ENCODE assay signal across 17 cellular contexts in genomic region chr12:7459973-7460372, GRCh38. TPM values are rescaled to one million over a fixed set of nuclear protein-coding genes. Genes with fewer than 3 reads are reported as not detected.
"Had no signal": no experiment of that assay in that cellular context is flagged by ENCODE, and none has a peak within 500 bp of the region (broad histone marks: within the 10 kb centered on the region; RNA-seq: fewer than 3 reads in every experiment).

No MANE protein-coding gene starts in this region.

- H3K36me3 Mint-ChIP-seq: activated CD8-positive, alpha-beta memory T cell treated with anti-CD3 and anti-CD28 coated beads, Interleukin-2, amount 10 ng/mL, durations not matched to agents 7 days and 5 days; activated naive CD4-positive, alpha-beta T cell treated with anti-CD3 and anti-CD28 coated beads, Interleukin-2, amount 10 ng/mL, durations not matched to agents 7 days and 5 days; mesothelial cell of epicardium; natural killer cell treated with Interleukin-12 subunit alpha and Interleukin-12 subunit beta and Interleukin-15 and Interleukin-18, amount 100 ng/mL, for 72 hours had no signal

- H3K9me3 ChIP-seq: body of pancreas, neutrophil, ovary, prostate gland, stomach had no signal

- H3K4me1 Mint-ChIP-seq: activated CD4-positive, alpha-beta T cell treated with anti-CD3 and anti-CD28 coated beads, Interleukin-2, amount 10 ng/mL, durations not matched to agents 7 days and 5 days; activated CD8-positive, alpha-beta memory T cell treated with anti-CD3 and anti-CD28 coated beads, Interleukin-2, amount 10 ng/mL, durations not matched to agents 7 days and 5 days; activated naive CD4-positive, alpha-beta T cell treated with anti-CD3 and anti-CD28 coated beads, Interleukin-2, amount 10 ng/mL, durations not matched to agents 7 days and 5 days; mesothelial cell of epicardium had no signal

- H3K4me3 Mint-ChIP-seq: activated CD4-positive, alpha-beta T cell treated with anti-CD3 and anti-CD28 coated beads, Interleukin-2, amount 10 ng/mL, durations not matched to agents 7 days and 5 days; activated CD8-positive, alpha-beta memory T cell treated with anti-CD3 and anti-CD28 coated beads, Interleukin-2, amount 10 ng/mL, durations not matched to agents 7 days and 5 days; activated CD8-positive, alpha-beta T cell treated with anti-CD3 and anti-CD28 coated beads for 36 hours; activated naive CD4-positive, alpha-beta T cell treated with anti-CD3 and anti-CD28 coated beads, Interleukin-2, amount 10 ng/mL, durations not matched to agents 7 days and 5 days; mesothelial cell of epicardium; natural killer cell treated with Interleukin-12 subunit alpha and Interleukin-12 subunit beta and Interleukin-15 and Interleukin-18, amount 100 ng/mL, for 72 hours had no signal

- H3K36me3 ChIP-seq: cardiac muscle cell, neutrophil, ovary, prostate gland, stomach, WERI-Rb-1 had no signal

- FAIRE-seq: endometrium, kidney had no signal

- H3K9me3 Mint-ChIP-seq: activated CD4-positive, alpha-beta T cell treated with anti-CD3 and anti-CD28 coated beads, Interleukin-2, amount 10 ng/mL, durations not matched to agents 7 days and 5 days; activated CD8-positive, alpha-beta T cell treated with anti-CD3 and anti-CD28 coated beads for 36 hours; activated naive CD4-positive, alpha-beta T cell treated with anti-CD3 and anti-CD28 coated beads, Interleukin-2, amount 10 ng/mL, durations not matched to agents 7 days and 5 days; mesothelial cell of epicardium; natural killer cell treated with Interleukin-12 subunit alpha and Interleukin-12 subunit beta and Interleukin-15 and Interleukin-18, amount 100 ng/mL, for 72 hours had no signal

- DNase-seq: kidney, ovary had no signal

- H3K4me3 ChIP-seq: body of pancreas, cardiac muscle cell, ovary, prostate gland, stomach had no signal

- H3K27me3 ChIP-seq: body of pancreas, cardiac muscle cell, neutrophil, ovary, stomach had no signal

- H3K27ac Mint-ChIP-seq: activated CD4-positive, alpha-beta T cell treated with anti-CD3 and anti-CD28 coated beads, Interleukin-2, amount 10 ng/mL, durations not matched to agents 7 days and 5 days; activated CD8-positive, alpha-beta memory T cell treated with anti-CD3 and anti-CD28 coated beads, Interleukin-2, amount 10 ng/mL, durations not matched to agents 7 days and 5 days; activated CD8-positive, alpha-beta T cell treated with anti-CD3 and anti-CD28 coated beads for 36 hours; activated naive CD4-positive, alpha-beta T cell treated with anti-CD3 and anti-CD28 coated beads, Interleukin-2, amount 10 ng/mL, durations not matched to agents 7 days and 5 days; mesothelial cell of epicardium; natural killer cell treated with Interleukin-12 subunit alpha and Interleukin-12 subunit beta and Interleukin-15 and Interleukin-18, amount 100 ng/mL, for 72 hours had no signal

- H3K4me1 ChIP-seq: body of pancreas, prostate gland, stomach had no signal

- H3K27ac ChIP-seq: body of pancreas, cardiac muscle cell, neutrophil, ovary, prostate gland, stomach, WERI-Rb-1 had no signal

RNA-seq across cellular contexts. Expression of gene CD163L1, which starts 16.0 kb away (rescaled TPM):
- total RNA-seq: activated CD4-positive, alpha-beta T cell treated with anti-CD3 and anti-CD28 coated beads, Interleukin-2, amount 10 ng/mL, durations not matched to agents 7 days and 5 days; activated CD8-positive, alpha-beta memory T cell treated with anti-CD3 and anti-CD28 coated beads, Interleukin-2, amount 10 ng/mL, durations not matched to agents 7 days and 5 days; activated CD8-positive, alpha-beta T cell treated with anti-CD3 and anti-CD28 coated beads for 36 hours; natural killer cell treated with Interleukin-12 subunit alpha and Interleukin-12 subunit beta and Interleukin-15 and Interleukin-18, amount 100 ng/mL, for 72 hours; T-helper 2 cell treated with Interferon-gamma antibody and Interleukin-4, amounts not matched to agents 100 ng/mL and 5 ng/mL, for 36 hours had no signal

RNA-seq across cellular contexts. Expression of gene CD163, which starts 43.6 kb away (rescaled TPM):
- total RNA-seq: activated CD4-positive, alpha-beta T cell treated with anti-CD3 and anti-CD28 coated beads, Interleukin-2, amount 10 ng/mL, durations not matched to agents 7 days and 5 days; activated CD8-positive, alpha-beta memory T cell treated with anti-CD3 and anti-CD28 coated beads, Interleukin-2, amount 10 ng/mL, durations not matched to agents 7 days and 5 days; activated CD8-positive, alpha-beta T cell treated with anti-CD3 and anti-CD28 coated beads for 36 hours; fibroblast of lung; natural killer cell treated with Interleukin-12 subunit alpha and Interleukin-12 subunit beta and Interleukin-15 and Interleukin-18, amount 100 ng/mL, for 72 hours; T-helper 2 cell treated with Interferon-gamma antibody and Interleukin-4, amounts not matched to agents 100 ng/mL and 5 ng/mL, for 36 hours had no signal
